ENCODE assay signal across 18 cellular contexts in the genomic region with DNA sequence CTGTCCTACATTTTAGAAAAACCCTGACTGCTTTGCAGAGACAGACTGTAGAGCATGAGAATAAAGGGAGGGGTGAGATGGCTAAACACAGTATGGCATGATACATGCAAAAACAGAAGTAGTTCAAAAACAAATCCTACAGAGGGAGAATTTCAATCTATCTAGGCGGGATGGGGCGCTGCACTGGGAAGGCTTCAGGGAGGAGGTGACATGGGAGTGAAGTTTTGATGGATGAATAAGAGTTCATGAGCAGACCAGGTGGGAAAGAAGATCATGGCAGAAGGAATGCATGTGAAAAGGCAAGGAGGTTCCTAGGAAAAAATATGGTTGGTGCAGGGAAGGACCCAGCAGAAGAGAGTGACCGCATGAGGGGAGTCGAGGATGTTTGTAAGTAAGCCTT. TPM values are rescaled to one million over a fixed set of nuclear protein-coding genes. Genes with fewer than 3 reads are reported as not detected.
DNase-seq lines count a peak whose midpoint lies in the region; ATAC-seq and TF ChIP-seq lines count a peak whose summit lies in the region.
"Had no signal": no experiment of that assay in that cellular context is flagged by ENCODE, and none has a peak within 500 bp of the region (broad histone marks: within the 10 kb centered on the region; RNA-seq: fewer than 3 reads in every experiment).

No MANE protein-coding gene starts in this region.

- POLR2A ChIA-PET in CD4-positive, alpha-beta memory T cell (lab: Charles Lee; ENCODE audit: partially characterized antibody) = interaction anchor here (1.6 to 2.5 kb wide), 3 partner anchors 18 to 109 kb away, joined by 9 to 21 read pairs (median 11); a partner anchor contains a TSS
- POLR2A ChIA-PET in GM10248 (lab: Yijun Ruan, JAX) = no interaction called here

- peak; percentile 13 for DNase-seq in activated effector memory CD4-positive, alpha-beta T cell treated with anti-CD3 and anti-CD28 coated beads, Interleukin-2, amount 50 U/mL, for 16 hours
- no peak for DNase-seq in activated effector memory CD4-positive, alpha-beta T cell treated with Interleukin-2 at 50 U/mL for 16 hours
- no peak for DNase-seq in CD4-positive, alpha-beta memory T cell
- peak; percentile 15 for DNase-seq in natural killer cell treated with Interleukin-12 subunit alpha and Interleukin-12 subunit beta and Interleukin-15 and Interleukin-18, amount 100 ng/mL, for 72 hours (ENCODE audit: low spot score)
- no peak for DNase-seq in CD14-positive monocyte (ENCODE audit: low spot score)
- no peak for DNase-seq in GM10248 (ENCODE audit: extremely low spot score)
- DNase-seq in omental fat pad (ENCODE audit: low spot score) = no peak
- DNase-seq: Caco-2, GM23248, NCI-H1092 treated with DMSO at 0.1 percent for 48 hours, NCI-H146, NCI-H510A, NCI-H748 treated with DMSO at 0.1 percent for 48 hours, OCI-M1, SHP77 had no signal

- H3K36me3 Mint-ChIP-seq in CD4-positive, alpha-beta memory T cell = peaks cover 24 to 41% of the 10 kb centered on the region in 2 donors
- peaks cover 15% of the 10 kb centered on the region for H3K36me3 Mint-ChIP-seq in activated T-helper 17 cell treated with anti-CD3 and anti-CD28 coated beads, Interleukin-2, amount 50 U/mL, for 72 hours (ENCODE audit: low read depth)
- no peaks in the 10 kb centered on the region for H3K36me3 Mint-ChIP-seq in natural killer cell treated with Interleukin-12 subunit alpha and Interleukin-12 subunit beta and Interleukin-15 and Interleukin-18, amount 100 ng/mL, for 72 hours
- no peaks in the 10 kb centered on the region for H3K36me3 Mint-ChIP-seq in CD14-positive monocyte

- H3K36me3 ChIP-seq in CD4-positive, alpha-beta memory T cell (ENCODE audit: insufficient read depth, low read length) = no peaks in the 10 kb centered on the region
- H3K36me3 ChIP-seq: HAP-1 had no signal

- peak overlapping the region in 5 of 7 donors; percentile 6 to 82 (median 63) for H3K27ac Mint-ChIP-seq in CD4-positive, alpha-beta memory T cell
- H3K27ac Mint-ChIP-seq in activated T-helper 17 cell treated with anti-CD3 and anti-CD28 coated beads, Interleukin-2, amount 50 U/mL, for 72 hours = peak overlapping the region; percentile 34
- no peak overlapping the region for H3K27ac Mint-ChIP-seq in natural killer cell treated with Interleukin-12 subunit alpha and Interleukin-12 subunit beta and Interleukin-15 and Interleukin-18, amount 100 ng/mL, for 72 hours
- no peak overlapping the region for H3K27ac Mint-ChIP-seq in CD14-positive monocyte

- TF ChIP-seq CTCF in CD14-positive monocyte (IDR thresholded peaks at IDR 0.05) (no peak), GM10248 (IDR thresholded peaks at IDR 0.05; ENCODE audit: control extremely low read depth, extremely low read depth, low read depth, missing control alignments) (no peak), omental fat pad (IDR thresholded peaks at IDR 0.05) (no peak)

- peaks cover 81% of the 10 kb centered on the region for H3K4me1 ChIP-seq in CD4-positive, alpha-beta memory T cell (ENCODE audit: insufficient read depth, low read length)
- H3K4me1 ChIP-seq: Caco-2, HAP-1 had no signal

- no peak overlapping the region for H3K4me3 ChIP-seq in CD4-positive, alpha-beta memory T cell (ENCODE audit: low read length in 2 of 2)
- H3K4me3 ChIP-seq: GM23248, HAP-1, SK-N-MC had no signal

- CTCF ChIA-PET in CD4-positive, alpha-beta memory T cell (lab: Charles Lee; ENCODE audit: partially characterized antibody) = interaction anchor here (1.6 kb wide), 1 partner anchor 10 kb away, joined by 4 read pairs; no protein-coding TSS in a partner anchor
- CTCF ChIA-PET in GM10248 (lab: Yijun Ruan, JAX) = interaction anchor here (1.2 to 2.4 kb wide), 3 partner anchors 10 to 18 kb away, joined by 4 to 9 read pairs (median 6); no protein-coding TSS in a partner anchor

- H3K27ac ChIP-seq in CD4-positive, alpha-beta memory T cell (ENCODE audit: low read depth, low read length) = no peak overlapping the region
- H3K27ac ChIP-seq: GM23248, SK-N-MC had no signal

- H3K4me1 Mint-ChIP-seq in CD4-positive, alpha-beta memory T cell = peaks cover 69 to 100% (median 88%) of the 10 kb centered on the region in 4 donors
- H3K4me1 Mint-ChIP-seq in activated T-helper 17 cell treated with anti-CD3 and anti-CD28 coated beads, Interleukin-2, amount 50 U/mL, for 72 hours = peaks cover 40% of the 10 kb centered on the region
- peaks cover 61 to 62% of the 10 kb centered on the region in 2 donors for H3K4me1 Mint-ChIP-seq in natural killer cell treated with Interleukin-12 subunit alpha and Interleukin-12 subunit beta and Interleukin-15 and Interleukin-18, amount 100 ng/mL, for 72 hours (ENCODE audit: low read depth in 2 of 2)
- peaks cover 15% of the 10 kb centered on the region for H3K4me1 Mint-ChIP-seq in CD14-positive monocyte

- no peaks in the 10 kb centered on the region for H3K27me3 Mint-ChIP-seq in CD4-positive, alpha-beta memory T cell
- no peaks in the 10 kb centered on the region for H3K27me3 Mint-ChIP-seq in activated T-helper 17 cell treated with anti-CD3 and anti-CD28 coated beads, Interleukin-2, amount 50 U/mL, for 72 hours
- no peaks in the 10 kb centered on the region for H3K27me3 Mint-ChIP-seq in natural killer cell treated with Interleukin-12 subunit alpha and Interleukin-12 subunit beta and Interleukin-15 and Interleukin-18, amount 100 ng/mL, for 72 hours
- H3K27me3 Mint-ChIP-seq in CD14-positive monocyte (ENCODE audit: low read depth in 3 of 3) = peaks cover 0 to 4% (median 0%) of the 10 kb centered on the region in 3 donors

- no peak for ATAC-seq in activated T-helper 17 cell treated with anti-CD3 and anti-CD28 coated beads, Interleukin-2, amount 50 U/mL, for 72 hours (replicated peaks)
- ATAC-seq in natural killer cell treated with Interleukin-12 subunit alpha and Interleukin-12 subunit beta and Interleukin-15 and Interleukin-18, amount 100 ng/mL, for 72 hours = no peak
- ATAC-seq in omental fat pad (ENCODE audit: low FRiP score) = no peak

- H3K9me3 ChIP-seq in CD4-positive, alpha-beta memory T cell (ENCODE audit: control insufficient read depth in 1 of 2, low read length in 2 of 2) = no peaks in the 10 kb centered on the region
- H3K9me3 ChIP-seq: Caco-2, HAP-1 had no signal

- H3K4me3 Mint-ChIP-seq in CD4-positive, alpha-beta memory T cell = peak overlapping the region; percentile 5 to 68 (median 52)
- peak overlapping the region; percentile 47 for H3K4me3 Mint-ChIP-seq in activated T-helper 17 cell treated with anti-CD3 and anti-CD28 coated beads, Interleukin-2, amount 50 U/mL, for 72 hours
- H3K4me3 Mint-ChIP-seq in natural killer cell treated with Interleukin-12 subunit alpha and Interleukin-12 subunit beta and Interleukin-15 and Interleukin-18, amount 100 ng/mL, for 72 hours = peak overlapping the region; percentile 5
- no peak overlapping the region for H3K4me3 Mint-ChIP-seq in CD14-positive monocyte

- peaks cover 0 to 2% (median 0%) of the 10 kb centered on the region in 8 donors for H3K9me3 Mint-ChIP-seq in CD4-positive, alpha-beta memory T cell
- no peaks in the 10 kb centered on the region for H3K9me3 Mint-ChIP-seq in activated T-helper 17 cell treated with anti-CD3 and anti-CD28 coated beads, Interleukin-2, amount 50 U/mL, for 72 hours
- no peaks in the 10 kb centered on the region for H3K9me3 Mint-ChIP-seq in natural killer cell treated with Interleukin-12 subunit alpha and Interleukin-12 subunit beta and Interleukin-15 and Interleukin-18, amount 100 ng/mL, for 72 hours
- H3K9me3 Mint-ChIP-seq in CD14-positive monocyte = peaks cover 0 to 3% (median 0%) of the 10 kb centered on the region in 7 donors

- intact Hi-C loops in CD4-positive, alpha-beta memory T cell (cut with micrococcal nuclease) = no loop called here
- intact Hi-C loops in CD14-positive monocyte (cut with micrococcal nuclease) = no loop called here

- no peaks in the 10 kb centered on the region for H3K27me3 ChIP-seq in CD4-positive, alpha-beta memory T cell (ENCODE audit: insufficient read depth, low read length)

RNA-seq across cellular contexts. Expression of a gene that starts 19.2 kb away (rescaled TPM):
- 10 to 100 TPM; 38.8 to 40.5 TPM for total RNA-seq in CD4-positive, alpha-beta memory T cell
- 10 to 100 TPM in 1 of 2 donors, 1 to 10 TPM in 1; 6.0 to 12.4 TPM for polyA plus RNA-seq in CD4-positive, alpha-beta memory T cell
- 10 to 100 TPM; 10.7 to 14.5 TPM for total RNA-seq in activated T-helper 17 cell treated with anti-CD3 and anti-CD28 coated beads, Interleukin-2, amount 50 U/mL, for 72 hours
- 10 to 100 TPM; 13.2 to 22.0 TPM for total RNA-seq in natural killer cell treated with Interleukin-12 subunit alpha and Interleukin-12 subunit beta and Interleukin-15 and Interleukin-18, amount 100 ng/mL, for 72 hours
- under 1 TPM; 0.09 to 0.73 TPM for polyA plus RNA-seq in CD14-positive monocyte
- 1 to 10 TPM; 1.3 to 5.8 (median 4.8) TPM for total RNA-seq in omental fat pad

Comparison
In these comparisons a context has a peak if more than half of its experiments do, and no peak if none do; other contexts are left out.
1. DNase-seq: peak in activated effector memory CD4-positive, alpha-beta T cell treated with anti-CD3 and anti-CD28 coated beads, Interleukin-2, amount 50 U/mL, for 16 hours (single experiment) and natural killer cell treated with Interleukin-12 subunit alpha and Interleukin-12 subunit beta and Interleukin-15 and Interleukin-18, amount 100 ng/mL, for 72 hours (single experiment); none in activated effector memory CD4-positive, alpha-beta T cell treated with Interleukin-2 at 50 U/mL for 16 hours (single experiment), CD4-positive, alpha-beta memory T cell (0 of 5), CD14-positive monocyte (single experiment), GM10248 (single experiment) and omental fat pad (single experiment).
2. H3K27ac Mint-ChIP-seq: peak in CD4-positive, alpha-beta memory T cell (5 of 7) and activated T-helper 17 cell treated with anti-CD3 and anti-CD28 coated beads, Interleukin-2, amount 50 U/mL, for 72 hours (single experiment); none in natural killer cell treated with Interleukin-12 subunit alpha and Interleukin-12 subunit beta and Interleukin-15 and Interleukin-18, amount 100 ng/mL, for 72 hours (0 of 2) and CD14-positive monocyte (0 of 7).
3. H3K4me3 Mint-ChIP-seq: peak in CD4-positive, alpha-beta memory T cell (8 of 8), activated T-helper 17 cell treated with anti-CD3 and anti-CD28 coated beads, Interleukin-2, amount 50 U/mL, for 72 hours (single experiment) and natural killer cell treated with Interleukin-12 subunit alpha and Interleukin-12 subunit beta and Interleukin-15 and Interleukin-18, amount 100 ng/mL, for 72 hours (single experiment); none in CD14-positive monocyte (0 of 2).